21 cellular contexts compared by ENCODE assay signal in the genomic region with DNA sequence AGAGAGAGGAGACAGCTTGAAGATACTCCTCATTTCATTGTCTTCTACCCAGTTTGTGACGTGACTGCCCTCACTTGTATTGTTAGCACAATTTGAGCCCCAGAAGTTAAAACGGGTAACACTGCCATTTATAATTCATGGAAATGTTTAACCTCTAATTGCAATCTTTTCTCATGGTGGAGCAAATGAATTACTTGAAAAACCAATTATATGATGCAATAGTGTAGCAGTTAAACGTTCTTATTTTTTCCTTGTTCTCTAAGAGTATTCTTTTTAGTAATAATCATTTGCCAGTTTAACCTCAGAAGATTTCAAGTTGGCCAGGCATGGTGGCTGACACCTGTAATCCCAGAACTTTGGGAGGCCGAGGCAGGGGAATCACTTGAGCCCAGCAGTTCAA.
"Had no signal": no experiment of that assay in that cellular context is flagged by ENCODE, and none has a peak within 500 bp of the region (broad histone marks: within the 10 kb centered on the region; RNA-seq: fewer than 3 reads in every experiment).

No MANE protein-coding gene starts in this region.

- ATAC-seq: Panc1, PC-3, T-cell had no signal

- H3K9me3 Mint-ChIP-seq: T-cell had no signal

- H3K9ac ChIP-seq: SK-N-SH had no signal

- H3K4me1 Mint-ChIP-seq: T-cell had no signal

- H3K4me2 ChIP-seq: SK-N-SH had no signal

- H3K27ac Mint-ChIP-seq: T-cell had no signal

- H3K27ac ChIP-seq: RWPE1 had no signal

- H3K9me3 ChIP-seq: MG63, SK-N-SH had no signal

- DNase-seq: Karpas-422, KG1, MG63, NCI-H1048, NCI-H1105, NCI-H1417, NCI-H1436 treated with DMSO at 0.1 percent for 48 hours, NCI-H1694, NCI-H187 treated with DMSO at 0.1 percent for 48 hours, NCI-H2029 treated with DMSO at 0.1 percent for 48 hours, NCI-H2227 treated with DMSO at 0.1 percent for 48 hours, NCI-H524, NCI-H526 treated with DMSO at 0.1 percent for 48 hours, NCI-H748 treated with DMSO at 0.1 percent for 48 hours, PC-3, SHP77, SK-N-SH, SW 1271, T-cell had no signal

- H3K27me3 ChIP-seq: MG63 had no signal

- H3K27me3 Mint-ChIP-seq: T-cell had no signal

- H3K4me3 ChIP-seq: MG63 had no signal

- H3K4me3 Mint-ChIP-seq: T-cell had no signal

- H3K9me2 ChIP-seq: SK-N-SH had no signal
